ENCODE assay signal across 10 cellular contexts in the genomic region with DNA sequence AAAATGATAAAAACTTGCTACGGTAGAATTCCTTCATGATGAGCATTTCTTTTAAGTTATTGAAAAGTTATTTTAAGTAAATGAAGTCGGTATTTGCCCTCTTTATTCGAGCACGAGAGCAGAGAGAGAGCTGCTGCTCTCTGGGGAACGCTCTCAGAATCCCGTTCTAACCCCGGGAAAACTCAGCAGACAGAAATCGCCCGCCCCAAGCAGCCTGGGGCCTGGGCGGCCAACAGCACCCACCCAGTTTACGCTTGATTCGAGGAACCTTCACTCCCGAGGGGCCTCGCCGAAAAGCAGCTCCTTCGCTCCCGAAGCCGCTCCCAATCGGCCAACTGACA. TPM values are rescaled to one million over a fixed set of nuclear protein-coding genes. Genes with fewer than 3 reads are reported as not detected.
DNase-seq lines count a peak whose midpoint lies in the region; ATAC-seq, FAIRE-seq and TF ChIP-seq lines count a peak whose summit lies in the region.
"Had no signal": no experiment of that assay in that cellular context is flagged by ENCODE, and none has a peak within 500 bp of the region (broad histone marks: within the 10 kb centered on the region; RNA-seq: fewer than 3 reads in every experiment).

No MANE protein-coding gene starts in this region.

- no peak overlapping the region for H2BK5ac ChIP-seq in mesenchymal stem cell (ENCODE audit: low read depth, low read length, poor library complexity, severe bottlenecking)

- FAIRE-seq in small intestine (lab: Jason Lieb, UNC), result no peak
- FAIRE-seq: colon had no signal

- peaks cover 0 to 26% (median 9%) of the 10 kb centered on the region in 7 donors for H3K9me3 Mint-ChIP-seq in CD14-positive monocyte

- H2AFZ ChIP-seq in mesenchymal stem cell (ENCODE audit: low read depth, low read length), result no peak overlapping the region

- H4K91ac ChIP-seq in mesenchymal stem cell (ENCODE audit: low read length), result no peak overlapping the region

- in situ Hi-C loops in gastrocnemius medialis (cut with MboI; ENCODE audit: low sequenced_read_pairs in 4 of 4), result no loop called here

- H3K36me3 ChIP-seq in mesenchymal stem cell (ENCODE audit: control insufficient read depth in 1 of 2, insufficient read depth in 2 of 2, low read depth in 1 of 2, low read length in 2 of 2) (peaks cover 13 to 36% of the 10 kb centered on the region in 2 experiments), testis (ENCODE audit: low read depth, missing control alignments) (no peaks in the 10 kb centered on the region), gastrocnemius medialis (peaks cover 0 to 4% of the 10 kb centered on the region in 2 donors), small intestine (ENCODE audit: control insufficient read depth in 2 of 2, insufficient read depth in 2 of 2, low read length in 2 of 2) (no peaks in the 10 kb centered on the region)

- peaks cover 62 to 72% (median 66%) of the 10 kb centered on the region in 3 donors for H3K27me3 Mint-ChIP-seq in CD14-positive monocyte (ENCODE audit: low read depth in 3 of 3)

- H3K4me1 ChIP-seq in mesenchymal stem cell (ENCODE audit: control insufficient read depth, insufficient read depth, low read depth, low read length) (peaks cover 27% of the 10 kb centered on the region), testis (no peaks in the 10 kb centered on the region), gastrocnemius medialis (peaks cover 6 to 21% of the 10 kb centered on the region in 2 donors), small intestine (ENCODE audit: control insufficient read depth in 2 of 2, insufficient read depth in 1 of 2, low read depth in 1 of 2, low read length in 1 of 2) (peaks cover 2 to 4% of the 10 kb centered on the region in 2 donors)

- DNase-seq in CD14-positive monocyte (ENCODE audit: low spot score), result no peak
- DNase-seq in caudate nucleus (lab: John Stamatoyannopoulos, UW), result no peak
- DNase-seq in mesenchymal stem cell, result no peak
- no peak for DNase-seq in testis
- no peak for DNase-seq in gastrocnemius medialis
- no peak for DNase-seq in small intestine
- DNase-seq in NCI-H1694 (lab: John Stamatoyannopoulos, UW), result no peak
- DNase-seq: Kasumi-1 had no signal

- peak overlapping the region; percentile 81 for H3K4me2 ChIP-seq in mesenchymal stem cell (ENCODE audit: low read length, poor library complexity, severe bottlenecking)

- H3K79me1 ChIP-seq in mesenchymal stem cell (replicated peaks; ENCODE audit: low read length, poor library complexity, severe bottlenecking), result no peaks in the 10 kb centered on the region

- no peaks in the 10 kb centered on the region for H3K9me3 ChIP-seq in mesenchymal stem cell (ENCODE audit: control insufficient read depth, low read length)
- H3K9me3 ChIP-seq in testis, result no peaks in the 10 kb centered on the region
- H3K9me3 ChIP-seq in gastrocnemius medialis, result no peaks in the 10 kb centered on the region
- no peaks in the 10 kb centered on the region for H3K9me3 ChIP-seq in small intestine (ENCODE audit: control insufficient read depth, low read depth)

- no peak overlapping the region for H2BK15ac ChIP-seq in mesenchymal stem cell (ENCODE audit: low read depth, poor library complexity, severe bottlenecking)

- 5% methylated on average over 19 of the region's 19 CpGs for WGBS in mesenchymal stem cell
- 51 to 53% methylated on average over 17 to 19 of the region's 19 CpGs for WGBS in testis, 2 donors
- 9 to 45% (median 29%) methylated on average over 19 of the region's 19 CpGs for WGBS in small intestine, 3 donors

- no peak overlapping the region for H2BK12ac ChIP-seq in mesenchymal stem cell (ENCODE audit: low read length in 2 of 2)

- intact Hi-C loops in CD14-positive monocyte (cut with micrococcal nuclease), result no loop called here
- intact Hi-C loops in testis (cut with DNase I; ENCODE audit: low total_unique reads), result no loop called here
- intact Hi-C loops in gastrocnemius medialis (cut with DNase I; ENCODE audit: low total_unique reads), result no loop called here

- H3K27me3 ChIP-seq in mesenchymal stem cell (ENCODE audit: control insufficient read depth in 1 of 2, insufficient read depth in 1 of 2, low read length in 2 of 2) (peaks cover 47 to 54% of the 10 kb centered on the region in 2 experiments), testis (no peaks in the 10 kb centered on the region), gastrocnemius medialis (peaks cover 78 to 81% (median 80%) of the 10 kb centered on the region in 3 donors), small intestine (ENCODE audit: control insufficient read depth in 2 of 2, insufficient read depth in 2 of 2, low read length in 2 of 2) (peaks cover 6 to 40% of the 10 kb centered on the region in 2 donors)

- no peak overlapping the region for H3K23ac ChIP-seq in mesenchymal stem cell (ENCODE audit: low read length in 2 of 2)

- H3K27ac ChIP-seq in caudate nucleus (ENCODE audit: low read depth, low read length) (peak overlapping the region; percentile 16), mesenchymal stem cell (ENCODE audit: low read length, poor library complexity, severe bottlenecking) (no peak overlapping the region), testis (no peak overlapping the region), gastrocnemius medialis (no peak overlapping the region), small intestine (ENCODE audit: low read depth in 1 of 2, low read length in 1 of 2) (no peak overlapping the region)

- peak overlapping the region; percentile 43 for H3K4me3 ChIP-seq in GM12875 (ENCODE audit: low read depth, low read length)
- no peak overlapping the region for H3K4me3 ChIP-seq in mesenchymal stem cell (ENCODE audit: insufficient read depth in 1 of 2, low read depth in 1 of 2, low read length in 2 of 2)
- H3K4me3 ChIP-seq in testis, result peak overlapping the region in 1 of 2 donors; percentile 17
- H3K4me3 ChIP-seq in gastrocnemius medialis, result peak overlapping the region in 2 of 4 donors; percentile 10 to 24
- H3K4me3 ChIP-seq in small intestine (ENCODE audit: low read depth in 1 of 2, low read length in 2 of 2), result peak overlapping the region in 1 of 2 donors; percentile 8

- H3K4me3 Mint-ChIP-seq in CD14-positive monocyte, result peak overlapping the region; percentile 48 to 74

- H3K14ac ChIP-seq in mesenchymal stem cell (ENCODE audit: low read length in 2 of 2), result no peak overlapping the region

- TF ChIP-seq CTCF in CD14-positive monocyte (IDR thresholded peaks at IDR 0.05) (no peak), GM12875 (IDR thresholded peaks at IDR 0.05; ENCODE audit: borderline replicate concordance, insufficient read depth, low read depth, low read length) (no peak), testis (IDR thresholded peaks at IDR 0.05) (no peak), gastrocnemius medialis (IDR thresholded peaks at IDR 0.05 in 4 of 5, conservative IDR thresholded peaks at IDR 0.05 in 1 of 5) (no peak)

- TF ChIP-seq POLR2A in testis (IDR thresholded peaks at IDR 0.05) (no peak), gastrocnemius medialis (IDR thresholded peaks at IDR 0.05) (no peak)

- H4K8ac ChIP-seq in mesenchymal stem cell (ENCODE audit: low read length), result no peak overlapping the region

- ATAC-seq in gastrocnemius medialis, result no peak

- H3K36me3 Mint-ChIP-seq in CD14-positive monocyte, result peaks cover 26 to 27% of the 10 kb centered on the region in 2 donors

- no peak overlapping the region for H3K9ac ChIP-seq in mesenchymal stem cell (ENCODE audit: low read length)

- H3K4ac ChIP-seq in mesenchymal stem cell (ENCODE audit: low read depth in 1 of 2, low read length in 2 of 2), result no peak overlapping the region

- H3K27ac Mint-ChIP-seq in CD14-positive monocyte, result no peak overlapping the region

- H2AK5ac ChIP-seq in mesenchymal stem cell (ENCODE audit: low read length, severe bottlenecking), result no peak overlapping the region

- peaks cover 42% of the 10 kb centered on the region for H3K4me1 Mint-ChIP-seq in CD14-positive monocyte

- H3K18ac ChIP-seq in mesenchymal stem cell (ENCODE audit: low read depth in 1 of 2, low read length in 2 of 2), result no peak overlapping the region

- no peak overlapping the region for H2BK120ac ChIP-seq in mesenchymal stem cell (ENCODE audit: low read depth, low read length)

RNA-seq across cellular contexts. Expression of gene OTX1, which starts 3.5 kb away (rescaled TPM):
- polyA plus RNA-seq in CD14-positive monocyte, result not detected
- 0.01 TPM for polyA plus RNA-seq in mesenchymal stem cell (2013, experiment 1 of 2)
- polyA plus RNA-seq in mesenchymal stem cell (2013, experiment 2 of 2), result not detected
- total RNA-seq in testis, result under 1 TPM; 0.39 to 0.56 TPM
- 0.36 TPM for polyA plus RNA-seq in testis (ENCODE audit: insufficient read depth, low read depth, low replicate concordance)
- not detected for total RNA-seq in gastrocnemius medialis
- polyA plus RNA-seq in small intestine, result not detected
